In the genomic region with DNA sequence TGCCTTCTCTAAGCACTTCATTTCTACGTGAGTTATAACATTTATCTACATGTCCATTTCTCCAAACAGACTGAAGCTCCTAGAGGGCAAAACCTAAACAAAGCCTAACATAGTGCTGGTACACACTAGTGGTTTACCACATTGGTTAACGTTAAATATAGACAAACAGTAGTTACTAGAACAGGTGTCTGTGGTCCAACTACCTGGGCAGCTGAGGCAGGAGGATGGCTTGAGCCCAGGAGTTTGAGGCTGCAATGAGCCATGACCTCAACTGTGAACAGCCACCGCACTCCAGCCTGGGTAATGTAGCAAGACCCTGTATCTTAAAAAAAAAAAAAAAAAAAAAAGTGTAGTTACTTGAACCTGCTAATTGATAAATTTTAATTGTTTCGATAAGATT, we compare ENCODE assay signal across 17 cellular contexts. TPM values are rescaled to one million over a fixed set of nuclear protein-coding genes. Genes with fewer than 3 reads are reported as not detected.
DNase-seq lines count a peak whose midpoint lies in the region; ATAC-seq lines count a peak whose summit lies in the region.
"Had no signal": no experiment of that assay in that cellular context is flagged by ENCODE, and none has a peak within 500 bp of the region (broad histone marks: within the 10 kb centered on the region; RNA-seq: fewer than 3 reads in every experiment).

No MANE protein-coding gene starts in this region.

- ATAC-seq in HG02759 (IDR thresholded peaks at IDR 0.05; ENCODE audit: unreplicated experiment) (peak; percentile 79), HG03565 (IDR thresholded peaks at IDR 0.05; ENCODE audit: unreplicated experiment) (peak; percentile 56), GM21381 (IDR thresholded peaks at IDR 0.05; ENCODE audit: unreplicated experiment) (no peak)

- DNase-seq in DMS79 treated with DMSO at 0.1 percent for 48 hours (lab: John Stamatoyannopoulos, UW) (peak; percentile 22), DMS79 (lab: John Stamatoyannopoulos, UW) (no peak), NCI-H2196 treated with DMSO at 0.1 percent for 48 hours (lab: John Stamatoyannopoulos, UW; ENCODE audit: unreplicated experiment) (no peak)
- no peak for DNase-seq in activated CD4-positive, CD25-positive, alpha-beta regulatory T cell (lab: John Stamatoyannopoulos, UW)
- DNase-seq: activated CD4-positive, alpha-beta memory T cell treated with anti-CD3 and anti-CD28 coated beads, Interleukin-2, amount 10 ng/mL, durations not matched to agents 7 days and 5 days; activated gamma-delta T cell; COR-L47; mesenchymal stem cell; NCI-H1105; NCI-H524 treated with DMSO at 0.1 percent for 48 hours; nucleus accumbens; Right ventricle myocardium superior had no signal

- peak overlapping the region; percentile 82 for H3K27ac ChIP-seq in temporal lobe (ENCODE audit: low read depth, low read length)
- H3K27ac ChIP-seq: suprapubic skin had no signal

RNA-seq across cellular contexts. Expression of gene PTPRK, which starts 26.5 kb away (rescaled TPM):
- total RNA-seq in temporal lobe = 127 TPM
